17 cellular contexts compared by ENCODE assay signal in genomic region chr19:3455960-3456601, GRCh38. TPM values are rescaled to one million over a fixed set of nuclear protein-coding genes. Genes with fewer than 3 reads are reported as not detected.
"Had no signal": no experiment of that assay in that cellular context is flagged by ENCODE, and none has a peak within 500 bp of the region (broad histone marks: within the 10 kb centered on the region; RNA-seq: fewer than 3 reads in every experiment).

No MANE protein-coding gene starts in this region.

- H3K9me3 Mint-ChIP-seq: activated CD4-positive, alpha-beta memory T cell treated with anti-CD3 and anti-CD28 coated beads, Interleukin-2, amount 10 ng/mL, durations not matched to agents 7 days and 5 days; activated T-cell treated with anti-CD3 and anti-CD28 coated beads, Interleukin-2, amount 50 U/mL, for 72 hours had no signal

- H3K9me3 ChIP-seq: left lung, pancreas, upper lobe of left lung had no signal

- H3K27ac Mint-ChIP-seq: activated CD4-positive, alpha-beta memory T cell treated with anti-CD3 and anti-CD28 coated beads, Interleukin-2, amount 10 ng/mL, durations not matched to agents 7 days and 5 days; activated T-cell treated with anti-CD3 and anti-CD28 coated beads, Interleukin-2, amount 50 U/mL, for 72 hours had no signal

- DNase-seq: activated CD4-positive, alpha-beta memory T cell treated with anti-CD3 and anti-CD28 coated beads, Interleukin-2, amount 10 ng/mL, durations not matched to agents 7 days and 5 days; activated gamma-delta T cell treated with Interleukin-2 at 50 U/mL for 16 hours; activated T-cell treated with anti-CD3 and anti-CD28 coated beads, Interleukin-2, amount 50 U/mL, for 72 hours; mesendoderm; substantia nigra; T1000 had no signal

- H3K27me3 ChIP-seq: left lung, pancreas, upper lobe of left lung had no signal

- H3K4me3 ChIP-seq: left lung, pancreas, skin epidermis, upper lobe of left lung had no signal

- H3K27ac ChIP-seq: pancreas had no signal

- H3K27me3 Mint-ChIP-seq: activated CD4-positive, alpha-beta memory T cell treated with anti-CD3 and anti-CD28 coated beads, Interleukin-2, amount 10 ng/mL, durations not matched to agents 7 days and 5 days had no signal

- H3K4me3 Mint-ChIP-seq: activated CD4-positive, alpha-beta memory T cell treated with anti-CD3 and anti-CD28 coated beads, Interleukin-2, amount 10 ng/mL, durations not matched to agents 7 days and 5 days had no signal

- ATAC-seq: activated T-cell treated with anti-CD3 and anti-CD28 coated beads, Interleukin-2, amount 50 U/mL, for 72 hours; left lung; pancreas had no signal

RNA-seq across cellular contexts. Expression of gene SMIM24, which starts 24.2 kb away (rescaled TPM):
- total RNA-seq: activated CD4-positive, alpha-beta memory T cell treated with anti-CD3 and anti-CD28 coated beads, Interleukin-2, amount 10 ng/mL, durations not matched to agents 7 days and 5 days; aorta; endothelial cell of umbilical vein; fibroblast of lung; frontal cortex; left lung had no signal
- polyA plus RNA-seq: endothelial cell of umbilical vein, fibroblast of lung, keratinocyte, neural cell had no signal

RNA-seq across cellular contexts. Expression of gene SMIM44, which starts 27.2 kb away (rescaled TPM):
- total RNA-seq: activated CD4-positive, alpha-beta memory T cell treated with anti-CD3 and anti-CD28 coated beads, Interleukin-2, amount 10 ng/mL, durations not matched to agents 7 days and 5 days; activated T-cell treated with anti-CD3 and anti-CD28 coated beads, Interleukin-2, amount 50 U/mL, for 72 hours; aorta; endothelial cell of umbilical vein; fibroblast of lung; frontal cortex; left lung; pancreas; renal cortical epithelial cell; upper lobe of left lung had no signal
- polyA plus RNA-seq: aorta, endothelial cell of umbilical vein, fibroblast of lung, keratinocyte, neural cell had no signal
